In genomic region chr11:118606844-118607228, GRCh38 we compare ENCODE assay signal across 10 cellular contexts. TPM values are rescaled to one million over a fixed set of nuclear protein-coding genes. Genes with fewer than 3 reads are reported as not detected.
DNase-seq lines count a peak whose midpoint lies in the region; ATAC-seq and TF ChIP-seq lines count a peak whose summit lies in the region.
"Had no signal": no experiment of that assay in that cellular context is flagged by ENCODE, and none has a peak within 500 bp of the region (broad histone marks: within the 10 kb centered on the region; RNA-seq: fewer than 3 reads in every experiment).

No MANE protein-coding gene starts in this region.

- peaks cover 25% of the 10 kb centered on the region for H3K4me1 Mint-ChIP-seq in T-helper 17 cell

- peaks cover 13% of the 10 kb centered on the region for H3K36me3 Mint-ChIP-seq in T-helper 17 cell (ENCODE audit: low read depth)

- TF ChIP-seq POLR2A in esophagus squamous epithelium (IDR thresholded peaks at IDR 0.05): no peak

- H3K27me3 Mint-ChIP-seq in T-helper 17 cell: peaks cover 13% of the 10 kb centered on the region

- peak overlapping the region; percentile 84 for H3K4me3 Mint-ChIP-seq in T-helper 17 cell

- no peaks in the 10 kb centered on the region for H3K27me3 ChIP-seq in ACC112 (ENCODE audit: insufficient read depth, low read length)
- H3K27me3 ChIP-seq in esophagus squamous epithelium: peaks cover 0 to 42% (median 0%) of the 10 kb centered on the region in 4 donors

- H3K4me1 ChIP-seq in ACC112 (ENCODE audit: control insufficient read depth, insufficient read depth, low read length, unreplicated experiment): peaks cover 48% of the 10 kb centered on the region
- H3K4me1 ChIP-seq in esophagus squamous epithelium: peaks cover 32 to 79% (median 53%) of the 10 kb centered on the region in 3 donors

- WGBS in esophagus squamous epithelium, 2 donors: 64 to 72% methylated on average over 7 of the region's 7 CpGs

- no peak overlapping the region for H2AFZ ChIP-seq in ACC112 (ENCODE audit: low read length, unreplicated experiment)

- no peak for DNase-seq in T-helper 17 cell
- DNase-seq in esophagus squamous epithelium (lab: John Stamatoyannopoulos, UW): no peak
- peak; percentile 54 for DNase-seq in pons (ENCODE audit: low spot score)
- no peak for DNase-seq in NCI-H2196 treated with DMSO at 0.1 percent for 48 hours (lab: John Stamatoyannopoulos, UW; ENCODE audit: unreplicated experiment)
- DNase-seq in activated CD4-positive, CD25-positive, alpha-beta regulatory T cell (lab: John Stamatoyannopoulos, UW): no peak
- DNase-seq: activated CD8-positive, alpha-beta memory T cell treated with anti-CD3 and anti-CD28 coated beads, Interleukin-2, amount 10 ng/mL, durations not matched to agents 7 days and 5 days; SHP77 treated with DMSO at 0.1 percent for 48 hours had no signal

- H3K9me3 ChIP-seq in T-helper 17 cell (ENCODE audit: control insufficient read depth, low read length, poor library complexity, severe bottlenecking) (no peaks in the 10 kb centered on the region), esophagus squamous epithelium (no peaks in the 10 kb centered on the region)

- peaks cover 34% of the 10 kb centered on the region for H3K79me2 ChIP-seq in ACC112 (ENCODE audit: control insufficient read depth, insufficient read depth, low read length, unreplicated experiment)

- H3K4me3 ChIP-seq in ACC112 (ENCODE audit: low read depth, low read length) (no peak overlapping the region; the same call in 1 of the 2 replicates), esophagus squamous epithelium (peak overlapping the region in 2 of 4 donors; percentile 72 to 87)

- intact Hi-C loops in esophagus squamous epithelium (cut with DNase I): no loop called here

- no peak for ATAC-seq in T-helper 17 cell
- no peak for ATAC-seq in GM21619 (IDR thresholded peaks at IDR 0.05; ENCODE audit: unreplicated experiment)
- ATAC-seq in GM21723 (IDR thresholded peaks at IDR 0.05; ENCODE audit: unreplicated experiment): no peak

- H3K36me3 ChIP-seq in ACC112 (ENCODE audit: insufficient read depth, low read length) (peaks cover 7% of the 10 kb centered on the region; the same call in 1 of the 2 replicates), esophagus squamous epithelium (peaks cover 4 to 18% (median 5%) of the 10 kb centered on the region in 3 donors)

- no peak overlapping the region for H3K27ac Mint-ChIP-seq in T-helper 17 cell
- H3K27ac Mint-ChIP-seq: activated CD8-positive, alpha-beta memory T cell treated with anti-CD3 and anti-CD28 coated beads, Interleukin-2, amount 10 ng/mL, durations not matched to agents 7 days and 5 days had no signal

- TF ChIP-seq CTCF in esophagus squamous epithelium (IDR thresholded peaks at IDR 0.05): no peak

- peak overlapping the region; percentile 98 for H3K27ac ChIP-seq in ACC112 (ENCODE audit: low read depth, low read length)
- peak overlapping the region in 3 of 4 donors; percentile 88 to 97 (median 95) for H3K27ac ChIP-seq in esophagus squamous epithelium

RNA-seq across cellular contexts. Expression of gene PHLDB1, which starts 0.6 kb away (rescaled TPM):
- total RNA-seq in T-helper 17 cell: 1 to 10 TPM; 1.8 to 2.6 TPM
- 10 to 100 TPM in 3 of 4 donors, 1 to 10 TPM in 1; 6.7 to 29.8 (median 21.2) TPM for total RNA-seq in esophagus squamous epithelium

RNA-seq across cellular contexts. Expression of gene ARCN1, which starts 34.6 kb away (rescaled TPM):
- total RNA-seq in T-helper 17 cell: 10 to 100 TPM; 86.2 to 87.5 TPM
- 10 to 100 TPM; 67.8 to 81.6 (median 78.1) TPM for total RNA-seq in esophagus squamous epithelium

RNA-seq across cellular contexts. Expression of gene IFT46, which starts 41.1 kb away (rescaled TPM):
- total RNA-seq in T-helper 17 cell (1 to 10 TPM; 5.2 to 5.7 TPM), esophagus squamous epithelium (10 to 100 TPM; 13.2 to 25.2 (median 18.6) TPM)
